8 cellular contexts compared by ENCODE assay signal in the genomic region with DNA sequence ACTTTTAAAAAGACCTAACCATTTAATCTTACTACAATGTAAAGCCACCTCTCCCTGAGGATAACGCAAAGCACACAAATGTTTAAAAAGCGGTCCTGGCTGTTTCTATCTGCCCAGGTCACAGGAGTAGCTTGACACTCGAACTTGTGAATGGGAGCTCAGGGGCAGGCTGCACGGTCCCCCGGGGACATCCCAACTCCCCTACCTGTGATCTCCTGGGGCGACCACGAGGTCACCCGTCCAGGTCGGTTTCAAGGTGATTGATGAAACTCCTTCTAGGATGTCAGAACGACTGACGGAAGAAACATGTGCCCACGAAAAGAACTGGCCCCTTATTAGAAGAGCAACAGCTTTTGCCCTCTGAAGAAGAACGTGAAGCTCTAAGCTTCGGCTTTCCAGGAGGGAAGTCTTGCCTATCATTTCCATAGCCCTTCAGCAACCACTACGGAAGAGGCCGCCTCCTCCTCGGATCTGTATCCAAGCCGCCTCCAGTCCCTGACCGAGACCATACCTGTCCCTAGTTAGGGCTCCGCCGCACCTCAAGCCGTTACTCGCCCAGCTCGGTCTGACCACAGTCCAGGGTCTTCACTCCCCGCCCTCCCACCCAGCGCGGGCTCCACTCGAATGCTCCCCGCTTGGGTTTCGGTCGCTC. TPM values are rescaled to one million over a fixed set of nuclear protein-coding genes. Genes with fewer than 3 reads are reported as not detected.
DNase-seq lines count a peak whose midpoint lies in the region; ATAC-seq, FAIRE-seq and TF ChIP-seq lines count a peak whose summit lies in the region.

No MANE protein-coding gene starts in this region.

- no peak for FAIRE-seq in pancreas (lab: Jason Lieb, UNC)

- H3K27ac ChIP-seq in HUES6 (ENCODE audit: low read depth, low read length): peak overlapping the region; percentile 38; the same call in 1 of the 2 replicates
- H3K27ac ChIP-seq in pancreas: peak overlapping the region; percentile 85 to 94 (median 92)

- peaks cover 48% of the 10 kb centered on the region for H3K36me3 ChIP-seq in HUES6 (ENCODE audit: control insufficient read depth, insufficient read depth, low read length)
- H3K36me3 ChIP-seq in pancreas: peaks cover 0 to 11% (median 6%) of the 10 kb centered on the region in 3 donors

- TF ChIP-seq CTCF in GM12864 (IDR thresholded peaks at IDR 0.05; ENCODE audit: low read depth, low read length, missing control alignments) (no peak), fibroblast of mammary gland (conservative IDR thresholded peaks at IDR 0.05; ENCODE audit: control insufficient read depth, insufficient read depth, low read depth, low read length) (no peak), pancreas (IDR thresholded peaks at IDR 0.05) (no peak)

- peak overlapping the region; percentile 86 for H3K4me3 Mint-ChIP-seq in activated CD8-positive, alpha-beta T cell treated with anti-CD3 and anti-CD28 coated beads, Interleukin-2, amount 10 ng/mL, durations not matched to agents 7 days and 5 days

- H3K4me1 Mint-ChIP-seq in activated CD8-positive, alpha-beta T cell treated with anti-CD3 and anti-CD28 coated beads, Interleukin-2, amount 10 ng/mL, durations not matched to agents 7 days and 5 days (ENCODE audit: low read depth): peaks cover 38% of the 10 kb centered on the region

- H3K27ac Mint-ChIP-seq in activated CD8-positive, alpha-beta T cell treated with anti-CD3 and anti-CD28 coated beads, Interleukin-2, amount 10 ng/mL, durations not matched to agents 7 days and 5 days: peak overlapping the region; percentile 95

- H3K9me3 Mint-ChIP-seq in activated CD8-positive, alpha-beta T cell treated with anti-CD3 and anti-CD28 coated beads, Interleukin-2, amount 10 ng/mL, durations not matched to agents 7 days and 5 days (ENCODE audit: insufficient read depth): no peaks in the 10 kb centered on the region

- H3K4me3 ChIP-seq in GM12864 (ENCODE audit: low read depth, low read length) (peak overlapping the region; percentile 87), HUES6 (ENCODE audit: low read depth, low read length) (peak overlapping the region; percentile 93), fibroblast of mammary gland (ENCODE audit: control insufficient read depth, low read depth, low read length) (peak overlapping the region; percentile 100), pancreas (peak overlapping the region; percentile 60 to 97 (median 78))

- intact Hi-C loops in pancreas (cut with DNase I): no loop called here

- peak overlapping the region; percentile 93 for H3K9ac ChIP-seq in HUES6 (ENCODE audit: low read length)

- WGBS in pancreas, 2 donors: 0 to 1% methylated on average over 31 of the region's 31 CpGs

- CTCF ChIA-PET in activated CD8-positive, alpha-beta T cell treated with anti-CD3 and anti-CD28 coated beads, Interleukin-2, amount 10 ng/mL, durations not matched to agents 7 days and 5 days (lab: Charles Lee): interaction anchor here (0.7 to 4.0 kb wide), 8 partner anchors 9 to 303 kb away, joined by 3 to 21 read pairs (median 8); a partner anchor contains a TSS

- DNase-seq in GM12864 (ENCODE audit: low read depth) (no peak), fibroblast of mammary gland (ENCODE audit: low read depth) (no peak), pancreas (peak in 4 of 6 donors; percentile 11 to 29 (median 16))
- peak; percentile 37 for DNase-seq in activated CD8-positive, alpha-beta T cell treated with anti-CD3 and anti-CD28 coated beads, Interleukin-2, amount 10 ng/mL, durations not matched to agents 7 days and 5 days

- POLR2A ChIA-PET in activated CD8-positive, alpha-beta T cell treated with anti-CD3 and anti-CD28 coated beads, Interleukin-2, amount 10 ng/mL, durations not matched to agents 7 days and 5 days (lab: Charles Lee): interaction anchor here (0.8 to 1.7 kb wide), 10 partner anchors 9 to 303 kb away, joined by 3 to 10 read pairs (median 4); a partner anchor contains a TSS

- H3K27me3 Mint-ChIP-seq in activated CD8-positive, alpha-beta T cell treated with anti-CD3 and anti-CD28 coated beads, Interleukin-2, amount 10 ng/mL, durations not matched to agents 7 days and 5 days (ENCODE audit: low read depth): no peaks in the 10 kb centered on the region

- H3K4me1 ChIP-seq in HUES6 (ENCODE audit: control insufficient read depth, insufficient read depth, low read length) (no peaks in the 10 kb centered on the region), pancreas (no peaks in the 10 kb centered on the region)

- ATAC-seq in activated CD8-positive, alpha-beta T cell treated with anti-CD3 and anti-CD28 coated beads, Interleukin-2, amount 10 ng/mL, durations not matched to agents 7 days and 5 days: no peak
- ATAC-seq in pancreas: peak; percentile 20 to 36 (median 30)
- ATAC-seq in HG02852 (IDR thresholded peaks at IDR 0.05; ENCODE audit: unreplicated experiment): no peak
- ATAC-seq in GM18519 (IDR thresholded peaks at IDR 0.05; ENCODE audit: low FRiP score, unreplicated experiment): no peak
- no peak for ATAC-seq in HG03460 (IDR thresholded peaks at IDR 0.05; ENCODE audit: unreplicated experiment)

- peaks cover 46% of the 10 kb centered on the region for H3K36me3 Mint-ChIP-seq in activated CD8-positive, alpha-beta T cell treated with anti-CD3 and anti-CD28 coated beads, Interleukin-2, amount 10 ng/mL, durations not matched to agents 7 days and 5 days (ENCODE audit: low read depth)

- H3K9me3 ChIP-seq in HUES6 (ENCODE audit: control insufficient read depth, insufficient read depth, low read depth, low read length) (no peaks in the 10 kb centered on the region), pancreas (no peaks in the 10 kb centered on the region)

- H3K27me3 ChIP-seq in HUES6 (ENCODE audit: control insufficient read depth, insufficient read depth, low read length): no peaks in the 10 kb centered on the region
- H3K27me3 ChIP-seq in pancreas: no peaks in the 10 kb centered on the region

RNA-seq across cellular contexts. Expression of a gene that starts 0.4 kb away (rescaled TPM):
- 100 to 1,000 TPM; 153 to 157 TPM for total RNA-seq in activated CD8-positive, alpha-beta T cell treated with anti-CD3 and anti-CD28 coated beads, Interleukin-2, amount 10 ng/mL, durations not matched to agents 7 days and 5 days
- 10 to 100 TPM; 14.8 to 31.9 (median 27.4) TPM for total RNA-seq in pancreas
- polyA plus RNA-seq in pancreas: 10 to 100 TPM; 13.0 to 28.0 TPM

Comparison
In these comparisons a context has a peak if more than half of its experiments do, and no peak if none do; other contexts are left out.
1. DNase-seq: peak in activated CD8-positive, alpha-beta T cell treated with anti-CD3 and anti-CD28 coated beads, Interleukin-2, amount 10 ng/mL, durations not matched to agents 7 days and 5 days (single experiment) and pancreas (4 of 6); none in GM12864 (single experiment) and fibroblast of mammary gland (single experiment).
2. ATAC-seq: peak in pancreas (4 of 4); none in activated CD8-positive, alpha-beta T cell treated with anti-CD3 and anti-CD28 coated beads, Interleukin-2, amount 10 ng/mL, durations not matched to agents 7 days and 5 days (single experiment), HG02852 (single experiment), GM18519 (single experiment) and HG03460 (single experiment).
3. RNA of a gene that starts 0.4 kb away (total RNA-seq): 153 to 157 TPM in activated CD8-positive, alpha-beta T cell treated with anti-CD3 and anti-CD28 coated beads, Interleukin-2, amount 10 ng/mL, durations not matched to agents 7 days and 5 days; 14.8 to 31.9 TPM in pancreas; every median in the first group is over 4 times any median in the second.
4. Peak in every context shown above with its lines, with median percentiles within 50 percentile points of each other: H3K4me3 ChIP-seq.